Comparison of ENCODE assay signal across 14 cellular contexts in genomic region chr20:40433341-40433861, GRCh38.
"Had no signal": no experiment of that assay in that cellular context is flagged by ENCODE, and none has a peak within 500 bp of the region (broad histone marks: within the 10 kb centered on the region; RNA-seq: fewer than 3 reads in every experiment).

No MANE protein-coding gene starts in this region.

- H3K27ac ChIP-seq: gastrocnemius medialis had no signal

- H3K4me1 ChIP-seq: gastrocnemius medialis had no signal

- H3K27me3 ChIP-seq: gastrocnemius medialis had no signal

- H3K27ac Mint-ChIP-seq: activated naive CD4-positive, alpha-beta T cell treated with anti-CD3 and anti-CD28 coated beads, Interleukin-2, amount 50 U/mL, for 24 hours; brain had no signal

- H3K36me3 ChIP-seq: gastrocnemius medialis had no signal

- H3K9me3 Mint-ChIP-seq: activated naive CD4-positive, alpha-beta T cell treated with anti-CD3 and anti-CD28 coated beads, Interleukin-2, amount 50 U/mL, for 24 hours; brain had no signal

- DNase-seq: activated gamma-delta T cell treated with Interleukin-2 at 50 U/mL for 16 hours; activated T-cell treated with anti-CD3 and anti-CD28 coated beads, Interleukin-2, amount 50 U/mL, for 1 hour; aorta; caudate nucleus; effector memory CD4-positive, alpha-beta T cell; gastrocnemius medialis; left ventricle myocardium superior; retina; stimulated activated CD4-positive, alpha-beta T cell treated with anti-CD3 and anti-CD28 coated beads, Interleukin-2, amount 100 ng/mL, for 48 hours; stimulated activated CD8-positive, alpha-beta memory T cell treated with anti-CD3 and anti-CD28 coated beads, Interleukin-4, amount 100 ng/mL, for 48 hours; stimulated activated naive CD4-positive, alpha-beta T cell treated with Interleukin-2 at 50 U/mL for 16 hours; T-helper 9 cell had no signal

- ATAC-seq: gastrocnemius medialis, left ventricle myocardium superior had no signal

- H3K36me3 Mint-ChIP-seq: brain had no signal

- H3K9me3 ChIP-seq: gastrocnemius medialis had no signal

- H3K4me1 Mint-ChIP-seq: activated naive CD4-positive, alpha-beta T cell treated with anti-CD3 and anti-CD28 coated beads, Interleukin-2, amount 50 U/mL, for 24 hours; brain had no signal

- H3K4me3 Mint-ChIP-seq: activated naive CD4-positive, alpha-beta T cell treated with anti-CD3 and anti-CD28 coated beads, Interleukin-2, amount 50 U/mL, for 24 hours; brain had no signal

- H3K4me3 ChIP-seq: gastrocnemius medialis had no signal
